Comparison of ENCODE assay signal across 8 cellular contexts in genomic region chr1:10378071-10378841, GRCh38. TPM values are rescaled to one million over a fixed set of nuclear protein-coding genes. Genes with fewer than 3 reads are reported as not detected.
DNase-seq lines count a peak whose midpoint lies in the region; ATAC-seq, FAIRE-seq and TF ChIP-seq lines count a peak whose summit lies in the region.

No MANE protein-coding gene starts in this region.

- no peak overlapping the region for H3K27ac ChIP-seq in foreskin keratinocyte
- peak overlapping the region; percentile 46 for H3K27ac ChIP-seq in psoas muscle

- TF ChIP-seq CTCF in foreskin keratinocyte (conservative IDR thresholded peaks at IDR 0.05), result no peak
- TF ChIP-seq CTCF in psoas muscle (IDR thresholded peaks at IDR 0.05), result no peak

- H3K36me3 ChIP-seq in psoas muscle (ENCODE audit: insufficient read depth in 1 of 2, low read depth in 1 of 2), result peaks cover 0 to 81% of the 10 kb centered on the region in 2 donors

- H3K4me3 Mint-ChIP-seq in activated T-helper 1 cell treated with anti-CD3 and anti-CD28 coated beads, Interleukin-12 subunit alpha, Interleukin-12 subunit beta, Interleukin-2, Interleukin-4 antibody, amounts not matched to agents 30 ng/mL and 10 ng/mL and 1 ng/mL, durations not matched to agents 14 hours and 24 hours and 36 hours, result no peak overlapping the region

- H3K4me1 ChIP-seq in foreskin keratinocyte (no peaks in the 10 kb centered on the region), psoas muscle (no peaks in the 10 kb centered on the region)

- no peak overlapping the region for H3K27ac Mint-ChIP-seq in activated T-helper 1 cell treated with anti-CD3 and anti-CD28 coated beads, Interleukin-12 subunit alpha, Interleukin-12 subunit beta, Interleukin-2, Interleukin-4 antibody, amounts not matched to agents 30 ng/mL and 10 ng/mL and 1 ng/mL, durations not matched to agents 14 hours and 24 hours and 36 hours

- no peak for TF ChIP-seq POLR2A in GM12891 (IDR thresholded peaks at IDR 0.05; ENCODE audit: low read depth, low read length)

- no peaks in the 10 kb centered on the region for H3K9me3 Mint-ChIP-seq in activated T-helper 1 cell treated with anti-CD3 and anti-CD28 coated beads, Interleukin-12 subunit alpha, Interleukin-12 subunit beta, Interleukin-2, Interleukin-4 antibody, amounts not matched to agents 30 ng/mL and 10 ng/mL and 1 ng/mL, durations not matched to agents 14 hours and 24 hours and 36 hours

- ATAC-seq in foreskin keratinocyte, result peak; percentile 88
- peak in 1 of 4 donors; percentile 31 for ATAC-seq in psoas muscle
- ATAC-seq in GM19395 (IDR thresholded peaks at IDR 0.05; ENCODE audit: unreplicated experiment), result no peak

- WGBS in psoas muscle, 3 donors, result 76 to 84% (median 78%) methylated on average over 15 of the region's 15 CpGs

- no peak overlapping the region for H3K4me3 ChIP-seq in psoas muscle

- intact Hi-C loops in psoas muscle (cut with DNase I), result no loop called here
- intact Hi-C loops in activated T-helper 1 cell treated with anti-CD3 and anti-CD28 coated beads, Interleukin-12 subunit alpha, Interleukin-12 subunit beta, Interleukin-2, Interleukin-4 antibody, amounts not matched to agents 30 ng/mL and 10 ng/mL and 1 ng/mL, durations not matched to agents 14 hours and 24 hours and 36 hours (cut with micrococcal nuclease), result no loop called here

- no peaks in the 10 kb centered on the region for H3K9me3 ChIP-seq in psoas muscle

- H3K27me3 ChIP-seq in foreskin keratinocyte (no peaks in the 10 kb centered on the region), psoas muscle (ENCODE audit: insufficient read depth in 3 of 3, low read length in 2 of 3) (no peaks in the 10 kb centered on the region)

- no peaks in the 10 kb centered on the region for H3K4me1 Mint-ChIP-seq in activated T-helper 1 cell treated with anti-CD3 and anti-CD28 coated beads, Interleukin-12 subunit alpha, Interleukin-12 subunit beta, Interleukin-2, Interleukin-4 antibody, amounts not matched to agents 30 ng/mL and 10 ng/mL and 1 ng/mL, durations not matched to agents 14 hours and 24 hours and 36 hours (ENCODE audit: low read depth)

- peak; percentile 35 for FAIRE-seq in GM12891 (lab: Jason Lieb, UNC)

- DNase-seq in GM12891 (ENCODE audit: insufficient read length, low spot score) (no peak), SKM-1 (lab: John Stamatoyannopoulos, UW; ENCODE audit: unreplicated experiment) (peak; percentile 73), foreskin keratinocyte (peak; percentile 79 to 88), psoas muscle (peak in 1 of 2 donors; percentile 53), A172 (ENCODE audit: low spot score) (no peak), LoVo (ENCODE audit: low spot score) (no peak)
- no peak for DNase-seq in activated T-helper 1 cell treated with anti-CD3 and anti-CD28 coated beads, Interleukin-12 subunit alpha, Interleukin-12 subunit beta, Interleukin-2, Interleukin-4 antibody, amounts not matched to agents 30 ng/mL and 10 ng/mL and 1 ng/mL, durations not matched to agents 14 hours and 24 hours and 36 hours (ENCODE audit: low spot score)

- H3K27me3 Mint-ChIP-seq in activated T-helper 1 cell treated with anti-CD3 and anti-CD28 coated beads, Interleukin-12 subunit alpha, Interleukin-12 subunit beta, Interleukin-2, Interleukin-4 antibody, amounts not matched to agents 30 ng/mL and 10 ng/mL and 1 ng/mL, durations not matched to agents 14 hours and 24 hours and 36 hours (ENCODE audit: insufficient read depth), result no peaks in the 10 kb centered on the region

- peaks cover 6% of the 10 kb centered on the region for H3K36me3 Mint-ChIP-seq in activated T-helper 1 cell treated with anti-CD3 and anti-CD28 coated beads, Interleukin-12 subunit alpha, Interleukin-12 subunit beta, Interleukin-2, Interleukin-4 antibody, amounts not matched to agents 30 ng/mL and 10 ng/mL and 1 ng/mL, durations not matched to agents 14 hours and 24 hours and 36 hours (ENCODE audit: low read depth)

TF ChIP-seq in GM12891, 5 proteins besides CTCF, POLR2A, EP300 and RAD21:
- TF ChIP-seq TAF1 (IDR thresholded peaks at IDR 0.05; ENCODE audit: low read depth, low read length) (no peak), POLR2AphosphoS5 (IDR thresholded peaks at IDR 0.05; ENCODE audit: low read depth, low read length) (no peak), PAX5 (IDR thresholded peaks at IDR 0.05; ENCODE audit: insufficient read depth, low read length, severe bottlenecking) (no peak), POU2F2 (IDR thresholded peaks at IDR 0.05; ENCODE audit: low read depth, low read length) (no peak), SPI1 (IDR thresholded peaks at IDR 0.05; ENCODE audit: low read depth, low read length) (peak; percentile 47; the same call in 1 of the 2 replicates)

RNA-seq across cellular contexts. Expression of gene PGD, which starts 20.6 kb away (rescaled TPM):
- 118 TPM for polyA plus RNA-seq in GM12891 (2012; ENCODE audit: low read depth, missing spikeins)
- 171 and 190 TPM in 2 replicates for total RNA-seq in foreskin keratinocyte
- 218 and 222 TPM in 2 replicates for polyA plus RNA-seq in foreskin keratinocyte
- 10 to 100 TPM; 25.1 to 39.2 (median 28.4) TPM for total RNA-seq in psoas muscle
- 10 to 100 TPM; 24.9 to 33.1 (median 29.5) TPM for polyA plus RNA-seq in psoas muscle
- total RNA-seq in A172 (2014; rRNA removed; shearing (Covaris generic)), result 114 and 146 TPM in 2 replicates
- 131 and 142 TPM in 2 replicates for total RNA-seq in activated T-helper 1 cell treated with anti-CD3 and anti-CD28 coated beads, Interleukin-12 subunit alpha, Interleukin-12 subunit beta, Interleukin-2, Interleukin-4 antibody, amounts not matched to agents 30 ng/mL and 10 ng/mL and 1 ng/mL, durations not matched to agents 14 hours and 24 hours and 36 hours

RNA-seq across cellular contexts. Expression of gene CENPS, which starts 52.0 kb away (rescaled TPM):
- polyA plus RNA-seq in GM12891 (2012; ENCODE audit: low read depth, missing spikeins), result 14.6 TPM
- total RNA-seq in foreskin keratinocyte (19.7 and 25.6 TPM in 2 replicates), psoas muscle (1 to 10 TPM; 2.2 to 7.6 (median 6.6) TPM)
- polyA plus RNA-seq in foreskin keratinocyte (22.5 and 30.8 TPM in 2 replicates), psoas muscle (10 to 100 TPM in 1 of 3 donors, 1 to 10 TPM in 2; 7.5 to 31.4 (median 7.5) TPM)
- 11.6 and 15.2 TPM in 2 replicates for total RNA-seq in A172 (2014; rRNA removed; shearing (Covaris generic))
- total RNA-seq in activated T-helper 1 cell treated with anti-CD3 and anti-CD28 coated beads, Interleukin-12 subunit alpha, Interleukin-12 subunit beta, Interleukin-2, Interleukin-4 antibody, amounts not matched to agents 30 ng/mL and 10 ng/mL and 1 ng/mL, durations not matched to agents 14 hours and 24 hours and 36 hours, result 22.1 and 23.4 TPM in 2 replicates

Comparison
In these comparisons a context has a peak if more than half of its experiments do, and no peak if none do; other contexts are left out.
1. DNase-seq: peak in SKM-1 (single experiment) and foreskin keratinocyte (2 of 2); none in GM12891 (single experiment), A172 (single experiment), LoVo (single experiment) and activated T-helper 1 cell treated with anti-CD3 and anti-CD28 coated beads, Interleukin-12 subunit alpha, Interleukin-12 subunit beta, Interleukin-2, Interleukin-4 antibody, amounts not matched to agents 30 ng/mL and 10 ng/mL and 1 ng/mL, durations not matched to agents 14 hours and 24 hours and 36 hours (single experiment).